8 cellular contexts compared by ENCODE assay signal in the genomic region with DNA sequence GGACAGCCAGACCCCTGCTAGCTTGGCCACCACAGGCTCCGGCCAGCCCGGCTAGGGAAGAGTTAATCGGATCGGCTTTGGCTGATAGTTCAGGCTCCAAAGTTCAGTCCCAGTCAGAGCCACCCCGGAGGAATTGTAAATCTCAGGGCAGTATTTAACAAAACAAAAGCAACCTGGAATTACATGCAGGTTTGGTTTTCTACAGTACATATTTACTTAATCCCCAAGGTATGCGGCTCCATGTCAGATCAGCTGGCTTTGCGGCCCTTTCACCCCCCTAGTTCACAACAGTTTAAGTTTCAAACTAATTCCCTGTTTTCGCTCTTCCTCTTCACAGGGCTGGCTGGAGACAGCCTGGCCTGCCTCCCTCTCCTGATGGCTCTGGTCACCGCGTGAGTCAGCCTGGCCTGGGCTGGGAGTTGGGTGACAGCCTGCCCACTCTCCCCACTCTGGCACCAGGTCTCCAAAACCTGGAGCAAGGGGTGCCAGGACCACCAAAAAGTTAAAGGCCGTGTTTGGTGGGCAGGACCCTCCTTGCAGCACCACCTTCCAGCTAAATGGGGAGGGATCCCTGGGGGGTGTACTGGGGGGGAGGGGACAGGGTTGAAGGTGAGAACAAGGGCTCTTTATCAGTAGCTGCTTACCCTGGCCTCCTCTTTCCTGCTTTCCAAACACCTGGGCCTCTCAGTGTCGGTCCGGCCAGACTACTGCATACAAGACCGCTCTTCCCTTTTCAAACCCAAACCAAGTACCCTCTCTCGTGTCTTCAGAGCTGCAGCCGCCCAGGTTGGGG. TPM values are rescaled to one million over a fixed set of nuclear protein-coding genes. Genes with fewer than 3 reads are reported as not detected.
DNase-seq lines count a peak whose midpoint lies in the region; ATAC-seq, FAIRE-seq and TF ChIP-seq lines count a peak whose summit lies in the region.

No MANE protein-coding gene starts in this region.

- ATAC-seq in activated T-helper 17 cell treated with anti-CD3 and anti-CD28 coated beads, Interleukin-2, amount 50 U/mL, for 72 hours (replicated peaks), result no peak
- peak; percentile 34 to 62 (median 56) for ATAC-seq in heart left ventricle
- peak; percentile 37 to 51 (median 49) for ATAC-seq in pancreas
- no peak for ATAC-seq in foreskin keratinocyte
- no peak for ATAC-seq in HG03139 (IDR thresholded peaks at IDR 0.05; ENCODE audit: unreplicated experiment)

- TF ChIP-seq CTCF in AG10803 (conservative IDR thresholded peaks at IDR 0.05; ENCODE audit: low read length) (no peak), HL-60 (IDR thresholded peaks at IDR 0.05; ENCODE audit: insufficient read depth, low read length) (no peak), heart left ventricle (IDR thresholded peaks at IDR 0.05) (no peak), pancreas (IDR thresholded peaks at IDR 0.05) (no peak), foreskin keratinocyte (conservative IDR thresholded peaks at IDR 0.05) (no peak)

- peaks cover 79% of the 10 kb centered on the region for H3K36me3 Mint-ChIP-seq in activated T-helper 17 cell treated with anti-CD3 and anti-CD28 coated beads, Interleukin-2, amount 50 U/mL, for 72 hours (ENCODE audit: low read depth)

- H3K9me3 Mint-ChIP-seq in activated T-helper 17 cell treated with anti-CD3 and anti-CD28 coated beads, Interleukin-2, amount 50 U/mL, for 72 hours, result no peaks in the 10 kb centered on the region

- no peaks in the 10 kb centered on the region for H3K27me3 Mint-ChIP-seq in activated T-helper 17 cell treated with anti-CD3 and anti-CD28 coated beads, Interleukin-2, amount 50 U/mL, for 72 hours

- H3K4me1 ChIP-seq in heart left ventricle (peaks cover 0 to 57% (median 38%) of the 10 kb centered on the region in 12 donors), pancreas (peaks cover 7 to 21% (median 11%) of the 10 kb centered on the region in 3 donors), foreskin keratinocyte (peaks cover 2% of the 10 kb centered on the region)

- H3K4me3 ChIP-seq in AG10803 (ENCODE audit: low read length) (peak overlapping the region; percentile 88), HL-60 (replicated peaks; ENCODE audit: insufficient read depth, low read length) (peak overlapping the region; percentile 51), heart left ventricle (peak overlapping the region; percentile 63 to 97 (median 77)), pancreas (peak overlapping the region; percentile 79 to 92 (median 84))

- FAIRE-seq in pancreas (lab: Jason Lieb, UNC), result no peak

- peak overlapping the region; percentile 99 for H3K4me3 Mint-ChIP-seq in activated T-helper 17 cell treated with anti-CD3 and anti-CD28 coated beads, Interleukin-2, amount 50 U/mL, for 72 hours

- H3K27ac ChIP-seq in HL-60 (replicated peaks) (no peak overlapping the region), heart left ventricle (peak overlapping the region; percentile 91 to 98 (median 95)), pancreas (peak overlapping the region; percentile 93 to 98 (median 95)), foreskin keratinocyte (no peak overlapping the region)

- H3K9me3 ChIP-seq in heart left ventricle (no peaks in the 10 kb centered on the region), pancreas (no peaks in the 10 kb centered on the region)

- intact Hi-C loops in heart left ventricle (cut with DNase I) (loop anchor here in 9 of 10 donors (1.0 to 10.0 kb wide), 15 partner anchors 15 to 274 kb away; no protein-coding TSS in a partner anchor), pancreas (cut with DNase I) (loop anchor here in 1 of 3 donors (10.0 kb wide), 2 partner anchors 141 to 211 kb away; no protein-coding TSS in a partner anchor)

- 3 to 9% (median 6%) methylated on average over 13 to 16 of the region's 16 CpGs for WGBS in heart left ventricle, 4 donors
- WGBS in pancreas, 2 donors, result 3% methylated on average over 16 of the region's 16 CpGs

- H3K4me1 Mint-ChIP-seq in activated T-helper 17 cell treated with anti-CD3 and anti-CD28 coated beads, Interleukin-2, amount 50 U/mL, for 72 hours, result peaks cover 36% of the 10 kb centered on the region

- H3K27me3 ChIP-seq in HL-60 (ENCODE audit: insufficient read depth, poor library complexity, severe bottlenecking), result peaks cover 28% of the 10 kb centered on the region
- no peaks in the 10 kb centered on the region for H3K27me3 ChIP-seq in heart left ventricle
- H3K27me3 ChIP-seq in pancreas, result no peaks in the 10 kb centered on the region
- H3K27me3 ChIP-seq in foreskin keratinocyte, result no peaks in the 10 kb centered on the region

- H3K27ac Mint-ChIP-seq in activated T-helper 17 cell treated with anti-CD3 and anti-CD28 coated beads, Interleukin-2, amount 50 U/mL, for 72 hours, result peak overlapping the region; percentile 86

- DNase-seq in AG10803 (ENCODE audit: low read depth) (peak; percentile 65), HL-60 (ENCODE audit: low read depth in 1 of 2, low spot score in 1 of 2) (no peak), heart left ventricle (peak; percentile 64 to 85 (median 80)), pancreas (peak; percentile 73 to 87 (median 82)), foreskin keratinocyte (no peak), cerebellum (ENCODE audit: low spot score) (no peak)

- no peak for TF ChIP-seq POLR2A in heart left ventricle (IDR thresholded peaks at IDR 0.05)

- H3K36me3 ChIP-seq in heart left ventricle (peaks cover 0 to 24% (median 13%) of the 10 kb centered on the region in 9 donors), pancreas (peaks cover 0 to 4% (median 2%) of the 10 kb centered on the region in 3 donors)

RNA-seq across cellular contexts. Expression of gene DHRS3, which starts 1.9 kb away (rescaled TPM):
- total RNA-seq in activated T-helper 17 cell treated with anti-CD3 and anti-CD28 coated beads, Interleukin-2, amount 50 U/mL, for 72 hours, result 10 to 100 TPM; 15.9 to 97.8 TPM
- total RNA-seq in heart left ventricle, result 10 to 100 TPM; 28.6 to 84.0 (median 59.9) TPM
- 100 to 1,000 TPM in 1 of 2 donors, 10 to 100 TPM in 1; 39.7 to 102 TPM for polyA plus RNA-seq in heart left ventricle
- total RNA-seq in pancreas, result 10 to 100 TPM; 51.3 to 98.6 (median 71.0) TPM
- polyA plus RNA-seq in pancreas, result 10 to 100 TPM; 47.7 to 48.2 TPM
- 2.6 and 6.4 TPM in 2 replicates for total RNA-seq in foreskin keratinocyte
- polyA plus RNA-seq in foreskin keratinocyte, result 3.2 and 7.0 TPM in 2 replicates
- total RNA-seq in cerebellum, result 23.6 TPM

RNA-seq across cellular contexts. Expression of gene AADACL4, which starts 27.8 kb away (rescaled TPM):
- total RNA-seq in activated T-helper 17 cell treated with anti-CD3 and anti-CD28 coated beads, Interleukin-2, amount 50 U/mL, for 72 hours, result not detected
- total RNA-seq in heart left ventricle (not detected), pancreas (not detected), foreskin keratinocyte (not detected in 2 replicates), cerebellum (not detected)
- polyA plus RNA-seq in heart left ventricle (not detected), pancreas (not detected), foreskin keratinocyte (not detected in 2 replicates)

Comparison
In these comparisons a context has a peak if more than half of its experiments do, and no peak if none do; other contexts are left out.
1. DNase-seq: peak in AG10803 (single experiment), heart left ventricle (5 of 5) and pancreas (6 of 6); none in HL-60 (0 of 2), foreskin keratinocyte (0 of 2) and cerebellum (single experiment).
2. H3K27ac ChIP-seq: peak in heart left ventricle (12 of 12) and pancreas (4 of 4); none in HL-60 (single experiment) and foreskin keratinocyte (single experiment).
3. ATAC-seq: peak in heart left ventricle (4 of 4) and pancreas (4 of 4); none in activated T-helper 17 cell treated with anti-CD3 and anti-CD28 coated beads, Interleukin-2, amount 50 U/mL, for 72 hours (single experiment), foreskin keratinocyte (single experiment) and HG03139 (single experiment).
4. Peak in every context shown above with its lines, with median percentiles within 50 percentile points of each other: H3K4me3 ChIP-seq.